Comparison of ENCODE assay signal across 19 cellular contexts in genomic region chr18:24986611-24987270, GRCh38.
DNase-seq lines count a peak whose midpoint lies in the region; ATAC-seq and TF ChIP-seq lines count a peak whose summit lies in the region.
"Had no signal": no experiment of that assay in that cellular context is flagged by ENCODE, and none has a peak within 500 bp of the region (broad histone marks: within the 10 kb centered on the region; RNA-seq: fewer than 3 reads in every experiment).

No MANE protein-coding gene starts in this region.

- no peaks in the 10 kb centered on the region for H3K9me2 ChIP-seq in GM23248 (ENCODE audit: insufficient read depth)

- H3K4me1 Mint-ChIP-seq in osteocyte (ENCODE audit: unreplicated experiment): peaks cover 32% of the 10 kb centered on the region
- no peaks in the 10 kb centered on the region for H3K4me1 Mint-ChIP-seq in activated CD4-positive, alpha-beta memory T cell treated with anti-CD3 and anti-CD28 coated beads for 36 hours (ENCODE audit: low read depth)
- H3K4me1 Mint-ChIP-seq: stimulated activated naive CD8-positive, alpha-beta T cell treated with anti-CD3 and anti-CD28 coated beads, Interleukin-15, amount 100 ng/mL, for 72 hours had no signal

- no peaks in the 10 kb centered on the region for H4K20me1 ChIP-seq in GM23248 (ENCODE audit: insufficient read depth)

- peak overlapping the region; percentile 17 for H3K4me3 Mint-ChIP-seq in osteocyte (ENCODE audit: unreplicated experiment)
- H3K4me3 Mint-ChIP-seq in activated CD4-positive, alpha-beta memory T cell treated with anti-CD3 and anti-CD28 coated beads for 36 hours: no peak overlapping the region
- H3K4me3 Mint-ChIP-seq: activated naive CD8-positive, alpha-beta T cell; CD8-positive, alpha-beta T cell; effector memory CD8-positive, alpha-beta T cell; stimulated activated naive CD8-positive, alpha-beta T cell treated with anti-CD3 and anti-CD28 coated beads, Interleukin-15, amount 100 ng/mL, for 72 hours had no signal

- no peaks in the 10 kb centered on the region for H3K36me3 Mint-ChIP-seq in osteocyte (ENCODE audit: unreplicated experiment)
- no peaks in the 10 kb centered on the region for H3K36me3 Mint-ChIP-seq in activated CD4-positive, alpha-beta memory T cell treated with anti-CD3 and anti-CD28 coated beads for 36 hours
- H3K36me3 Mint-ChIP-seq: activated naive CD8-positive, alpha-beta T cell; CD8-positive, alpha-beta T cell had no signal

- CTCF ChIA-PET in activated CD4-positive, alpha-beta memory T cell treated with anti-CD3 and anti-CD28 coated beads for 36 hours (lab: Charles Lee): no interaction called here

- H3K4me2 ChIP-seq in GM23248 (ENCODE audit: unreplicated experiment): peak overlapping the region; percentile 54

- WGBS in GM23248 (ENCODE audit: low coverage in 1 of 2, low lambda C conversion rate in 2 of 2, missing lambda C conversion rate in 2 of 2), 2 experiments: 11 to 12% methylated on average over 6 of the region's 6 CpGs
- WGBS in right cardiac atrium: 32% methylated on average over 6 of the region's 6 CpGs

- H3K27me3 ChIP-seq in GM23248 (replicated peaks; ENCODE audit: insufficient read depth) (no peaks in the 10 kb centered on the region), right cardiac atrium (ENCODE audit: control insufficient read depth, insufficient read depth) (no peaks in the 10 kb centered on the region)

- peak overlapping the region; percentile 75 for H3K27ac Mint-ChIP-seq in osteocyte (ENCODE audit: unreplicated experiment)
- H3K27ac Mint-ChIP-seq in activated CD4-positive, alpha-beta memory T cell treated with anti-CD3 and anti-CD28 coated beads for 36 hours: no peak overlapping the region
- H3K27ac Mint-ChIP-seq: activated naive CD8-positive, alpha-beta T cell; CD8-positive, alpha-beta T cell; effector memory CD8-positive, alpha-beta T cell; stimulated activated naive CD8-positive, alpha-beta T cell treated with anti-CD3 and anti-CD28 coated beads, Interleukin-15, amount 100 ng/mL, for 72 hours had no signal

- H3K4me1 ChIP-seq in GM23248 (ENCODE audit: insufficient read depth) (peaks cover 26% of the 10 kb centered on the region), right cardiac atrium (ENCODE audit: control insufficient read depth, insufficient read depth, low read length) (peaks cover 3% of the 10 kb centered on the region)

- H2AFZ ChIP-seq in GM23248: peak overlapping the region; percentile 20

- POLR2A ChIA-PET in activated CD4-positive, alpha-beta memory T cell treated with anti-CD3 and anti-CD28 coated beads for 36 hours (lab: Charles Lee): no interaction called here

- in situ Hi-C loops in GM23248 (cut with MboI): no loop called here

- H3K4me3 ChIP-seq in GM23248 (peak overlapping the region; percentile 36), right cardiac atrium (ENCODE audit: low read length) (peak overlapping the region; percentile 56)
- H3K4me3 ChIP-seq: gastroesophageal sphincter had no signal

- DNase-seq in GM23248: peak; percentile 33
- DNase-seq in astrocyte of the hippocampus (ENCODE audit: low read depth, low spot score): peak; percentile 10
- no peak for DNase-seq in right cardiac atrium
- DNase-seq in osteocyte (ENCODE audit: extremely low spot score, unreplicated experiment): no peak
- DNase-seq in activated CD4-positive, alpha-beta memory T cell treated with anti-CD3 and anti-CD28 coated beads for 36 hours: no peak
- DNase-seq in RKO (ENCODE audit: low spot score): no peak
- DNase-seq: ACHN; activated CD4-positive, alpha-beta T cell treated with anti-CD3 and anti-CD28 coated beads, Interleukin-2, amount 50 U/mL, for 1 hour; CD8-positive, alpha-beta T cell; central memory CD4-positive, alpha-beta T cell; effector memory CD8-positive, alpha-beta T cell; occipital lobe; stimulated activated CD4-positive, alpha-beta T cell treated with anti-CD3 and anti-CD28 coated beads, Interleukin-12 subunit alpha, Interleukin-12 subunit beta, amount 100 ng/mL, for 4 hours; stimulated activated naive CD8-positive, alpha-beta T cell treated with anti-CD3 and anti-CD28 coated beads, Interleukin-15, amount 100 ng/mL, for 72 hours had no signal

- no peaks in the 10 kb centered on the region for H3K9me3 Mint-ChIP-seq in osteocyte (ENCODE audit: unreplicated experiment)
- H3K9me3 Mint-ChIP-seq in activated CD4-positive, alpha-beta memory T cell treated with anti-CD3 and anti-CD28 coated beads for 36 hours: no peaks in the 10 kb centered on the region
- H3K9me3 Mint-ChIP-seq: CD8-positive, alpha-beta T cell; stimulated activated naive CD8-positive, alpha-beta T cell treated with anti-CD3 and anti-CD28 coated beads, Interleukin-15, amount 100 ng/mL, for 72 hours had no signal

- peaks cover 3% of the 10 kb centered on the region for H3K27me3 Mint-ChIP-seq in osteocyte (ENCODE audit: unreplicated experiment)
- no peaks in the 10 kb centered on the region for H3K27me3 Mint-ChIP-seq in activated CD4-positive, alpha-beta memory T cell treated with anti-CD3 and anti-CD28 coated beads for 36 hours

- no peak for ATAC-seq in right cardiac atrium
- ATAC-seq in GM18861 (IDR thresholded peaks at IDR 0.05; ENCODE audit: unreplicated experiment): no peak
- no peak for ATAC-seq in GM18498 (IDR thresholded peaks at IDR 0.05; ENCODE audit: unreplicated experiment)
- ATAC-seq: CD8-positive, alpha-beta T cell; effector memory CD8-positive, alpha-beta T cell; Panc1; stimulated activated naive CD8-positive, alpha-beta T cell treated with anti-CD3 and anti-CD28 coated beads, Interleukin-15, amount 100 ng/mL, for 72 hours had no signal

- no peak overlapping the region for H3K9ac ChIP-seq in GM23248

- intact Hi-C loops in right cardiac atrium (cut with DNase I): loop anchor here in 1 of 4 donors (2.0 kb wide), 1 partner anchor 362 kb away; no protein-coding TSS in a partner anchor
- intact Hi-C loops in activated CD4-positive, alpha-beta memory T cell treated with anti-CD3 and anti-CD28 coated beads for 36 hours (cut with micrococcal nuclease): no loop called here

- peak overlapping the region; percentile 19; the same call in 1 of the 2 replicates for H3K27ac ChIP-seq in GM23248
- peak overlapping the region; percentile 65 for H3K27ac ChIP-seq in right cardiac atrium (ENCODE audit: low read length)

- H3K36me3 ChIP-seq in GM23248 (ENCODE audit: low read depth): no peaks in the 10 kb centered on the region
- H3K36me3 ChIP-seq: gastroesophageal sphincter had no signal

- no peaks in the 10 kb centered on the region for H3K79me2 ChIP-seq in GM23248 (ENCODE audit: insufficient read depth)

- no peaks in the 10 kb centered on the region for H3K9me3 ChIP-seq in GM23248 (ENCODE audit: low read depth)
- H3K9me3 ChIP-seq in right cardiac atrium (ENCODE audit: control insufficient read depth, low read length): no peaks in the 10 kb centered on the region
- H3K9me3 ChIP-seq: gastroesophageal sphincter had no signal

- H3F3A ChIP-seq in GM23248 (ENCODE audit: insufficient read depth): peaks cover 19% of the 10 kb centered on the region

- TF ChIP-seq CTCF in osteocyte (IDR thresholded peaks at IDR 0.05): no peak

Comparison
In these comparisons a context has a peak if more than half of its experiments do, and no peak if none do; other contexts are left out.
1. DNase-seq: peak in GM23248 (single experiment) and astrocyte of the hippocampus (single experiment); none in right cardiac atrium (0 of 3), osteocyte (single experiment), activated CD4-positive, alpha-beta memory T cell treated with anti-CD3 and anti-CD28 coated beads for 36 hours (single experiment) and RKO (single experiment).